In the genomic region with DNA sequence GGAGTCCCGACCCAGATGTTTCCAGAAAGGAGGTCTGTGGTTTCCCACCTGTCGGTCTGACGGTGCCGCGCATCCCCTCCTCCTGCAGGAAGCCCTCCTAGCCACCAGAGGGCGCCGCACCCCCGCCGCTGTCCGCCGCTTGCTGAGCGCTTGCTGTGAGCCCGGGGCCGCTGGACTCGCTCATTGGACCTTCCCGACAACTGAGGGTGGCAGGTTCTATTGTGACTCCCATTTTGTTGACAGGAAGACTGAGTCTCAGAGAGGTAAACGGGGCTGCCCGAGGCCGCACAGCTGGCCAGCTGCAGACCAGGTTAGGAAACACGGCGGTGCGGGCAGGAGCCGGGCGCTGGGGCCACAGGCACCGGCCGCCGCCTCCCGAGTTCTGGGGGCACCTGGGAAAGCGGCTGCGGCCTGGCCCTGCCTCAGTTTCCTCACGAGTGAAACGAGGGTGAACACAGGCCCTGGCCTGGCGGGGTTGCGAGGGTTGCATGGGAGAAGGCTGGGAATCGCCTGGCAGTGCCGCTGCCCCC, we compare ENCODE assay signal across 8 cellular contexts.
A peak's percentile ranks its signal among the peaks of the same experiment; 100 is the strongest.
DNase-seq lines count a peak whose midpoint lies in the region; ATAC-seq and TF ChIP-seq lines count a peak whose summit lies in the region.

No MANE protein-coding gene starts in this region.

- H3K36me3 ChIP-seq in HCT116 (ENCODE audit: control insufficient read depth in 1 of 2, insufficient read depth in 2 of 2, low read length in 2 of 2) (no peaks in the 10 kb centered on the region), SJSA1 (no peaks in the 10 kb centered on the region; the same call in 1 of the 2 replicates), left ventricle myocardium inferior (no peaks in the 10 kb centered on the region), smooth muscle cell (ENCODE audit: low read depth) (no peaks in the 10 kb centered on the region)

- no peaks in the 10 kb centered on the region for H4K20me1 ChIP-seq in HCT116 (ENCODE audit: insufficient read depth)
- peaks cover 93% of the 10 kb centered on the region for H4K20me1 ChIP-seq in smooth muscle cell (ENCODE audit: low read depth)

- no TSS peak for BruUV-seq in HCT116 (replicated peaks; lab: Mats Ljungman, UMichigan)

- ATAC-seq in HCT116 (peak; percentile 74), GM19324 (IDR thresholded peaks at IDR 0.05; ENCODE audit: low FRiP score, unreplicated experiment) (no peak), HG02973 (IDR thresholded peaks at IDR 0.05; ENCODE audit: unreplicated experiment) (no peak)

- H3K79me2 ChIP-seq in HCT116 (ENCODE audit: insufficient read depth, low read length) (no peaks in the 10 kb centered on the region), smooth muscle cell (ENCODE audit: low read depth) (no peaks in the 10 kb centered on the region)

- H3K4me3 ChIP-seq in HCT116 (replicated peaks in 1 of 2; ENCODE audit: low read depth in 1 of 2, low read length in 2 of 2): peak overlapping the region; percentile 43 to 46
- H3K4me3 ChIP-seq in SJSA1: no peak overlapping the region
- no peak overlapping the region for H3K4me3 ChIP-seq in left ventricle myocardium inferior
- no peak overlapping the region for H3K4me3 ChIP-seq in smooth muscle cell

- peaks cover 48 to 62% of the 10 kb centered on the region in 2 experiments for H3K4me1 ChIP-seq in HCT116 (ENCODE audit: control insufficient read depth in 1 of 2, insufficient read depth in 2 of 2, low read length in 2 of 2)
- peaks cover 57% of the 10 kb centered on the region for H3K4me1 ChIP-seq in SJSA1 (replicated peaks)
- peaks cover 42% of the 10 kb centered on the region for H3K4me1 ChIP-seq in left ventricle myocardium inferior
- peaks cover 4% of the 10 kb centered on the region for H3K4me1 ChIP-seq in smooth muscle cell (ENCODE audit: low read depth)

- H3K9me3 ChIP-seq in HCT116 (ENCODE audit: control insufficient read depth in 1 of 2, insufficient read depth in 1 of 2, low read depth in 1 of 2, low read length in 2 of 2): no peaks in the 10 kb centered on the region
- H3K9me3 ChIP-seq in SJSA1 (replicated peaks): no peaks in the 10 kb centered on the region
- H3K9me3 ChIP-seq in left ventricle myocardium inferior (replicated peaks): no peaks in the 10 kb centered on the region
- no peaks in the 10 kb centered on the region for H3K9me3 ChIP-seq in smooth muscle cell (replicated peaks; ENCODE audit: low read depth)

- RAD21 ChIA-PET in HCT116 (lab: Charles Lee; ENCODE audit: low non-redundant PET in 1 of 2, low total read pairs in 2 of 2, uncharacterized antibody in 2 of 2, unreplicated experiment in 2 of 2): no interaction called here

- peaks cover 4% of the 10 kb centered on the region for H3F3A ChIP-seq in smooth muscle cell (ENCODE audit: low read depth)

- CTCF ChIA-PET in HCT116 (lab: Charles Lee): interaction anchor here (1.7 to 1.8 kb wide), 2 partner anchors 125 to 188 kb away, joined by 4 to 5 read pairs; no protein-coding TSS in a partner anchor

- no peak for TF ChIP-seq RAD21 in HCT116 (IDR thresholded peaks at IDR 0.05; ENCODE audit: low read depth)

- H3K9ac ChIP-seq in HCT116 (ENCODE audit: low read length) (no peak overlapping the region), smooth muscle cell (ENCODE audit: low read depth) (no peak overlapping the region)

- intact Hi-C loops in HCT116 (cut with micrococcal nuclease) (loop anchor here (2.0 to 5.0 kb wide), 3 partner anchors 94 to 307 kb away; no protein-coding TSS in a partner anchor), left ventricle myocardium inferior (cut with micrococcal nuclease) (no loop called here)

- peak overlapping the region; percentile 79 for H3K4me2 ChIP-seq in HCT116 (ENCODE audit: low read length)
- peak overlapping the region; percentile 47 for H3K4me2 ChIP-seq in smooth muscle cell

- TF ChIP-seq CTCF in HCT116 (IDR thresholded peaks at IDR 0.05 in 2 of 3, conservative IDR thresholded peaks at IDR 0.05 in 1 of 3; ENCODE audit: borderline replicate concordance in 1 of 3, insufficient read depth in 1 of 3, low read depth in 2 of 3, low read length in 2 of 3) (peak in 2 of 3 experiments; percentile 100; a peak in 4 of 6 replicates), left ventricle myocardium inferior (IDR thresholded peaks at IDR 0.05; ENCODE audit: borderline replicate concordance) (peak; percentile 93), smooth muscle cell (IDR thresholded peaks at IDR 0.05; ENCODE audit: borderline replicate concordance, insufficient read depth, poor library complexity, severe bottlenecking) (peak; percentile 87)

- POLR2A ChIA-PET in HCT116 (lab: Charles Lee): no interaction called here

- H3K27ac ChIP-seq in HCT116 (ENCODE audit: low read depth, low read length): peak overlapping the region; percentile 6; the same call in 1 of the 2 replicates
- no peak overlapping the region for H3K27ac ChIP-seq in SJSA1
- no peak overlapping the region for H3K27ac ChIP-seq in left ventricle myocardium inferior (replicated peaks)
- H3K27ac ChIP-seq in smooth muscle cell (ENCODE audit: low read depth): no peak overlapping the region

- 58% methylated on average over 36 of the region's 36 CpGs for WGBS in smooth muscle cell (ENCODE audit: low lambda C conversion rate)

- H2AFZ ChIP-seq in HCT116 (ENCODE audit: low read depth, low read length, poor library complexity, severe bottlenecking): no peak overlapping the region
- no peak overlapping the region for H2AFZ ChIP-seq in smooth muscle cell (ENCODE audit: low read depth)

- H3K27me3 ChIP-seq in HCT116 (ENCODE audit: insufficient read depth, low read length) (no peaks in the 10 kb centered on the region), SJSA1 (replicated peaks) (no peaks in the 10 kb centered on the region), left ventricle myocardium inferior (ENCODE audit: low read depth) (peaks cover 4% of the 10 kb centered on the region), smooth muscle cell (ENCODE audit: low read depth) (no peaks in the 10 kb centered on the region)

- no peaks in the 10 kb centered on the region for H3K9me2 ChIP-seq in HCT116 (ENCODE audit: insufficient read depth)

- DNase-seq in HCT116 (ENCODE audit: low read depth, low spot score) (peak; percentile 65), SJSA1 (ENCODE audit: low read depth in 1 of 2, low spot score in 2 of 2) (peak; percentile 67 to 70), left ventricle myocardium inferior (peak; percentile 60), smooth muscle cell (lab: John Stamatoyannopoulos, UW; ENCODE audit: unreplicated experiment) (peak; percentile 16), NCI-H187 (lab: John Stamatoyannopoulos, UW) (no peak)
- peak; percentile 74 for DNase-seq in activated naive CD4-positive, alpha-beta T cell treated with Interleukin-2 at 50 U/mL for 16 hours

- TF ChIP-seq POLR2A in HCT116 (IDR thresholded peaks at IDR 0.05; ENCODE audit: borderline replicate concordance, extremely low read depth, insufficient read depth, insufficient read length): no peak

TF ChIP-seq in HCT116, 20 proteins besides CTCF, POLR2A, EP300 and RAD21 (continues in another document):
- TF ChIP-seq, protein P1, sequence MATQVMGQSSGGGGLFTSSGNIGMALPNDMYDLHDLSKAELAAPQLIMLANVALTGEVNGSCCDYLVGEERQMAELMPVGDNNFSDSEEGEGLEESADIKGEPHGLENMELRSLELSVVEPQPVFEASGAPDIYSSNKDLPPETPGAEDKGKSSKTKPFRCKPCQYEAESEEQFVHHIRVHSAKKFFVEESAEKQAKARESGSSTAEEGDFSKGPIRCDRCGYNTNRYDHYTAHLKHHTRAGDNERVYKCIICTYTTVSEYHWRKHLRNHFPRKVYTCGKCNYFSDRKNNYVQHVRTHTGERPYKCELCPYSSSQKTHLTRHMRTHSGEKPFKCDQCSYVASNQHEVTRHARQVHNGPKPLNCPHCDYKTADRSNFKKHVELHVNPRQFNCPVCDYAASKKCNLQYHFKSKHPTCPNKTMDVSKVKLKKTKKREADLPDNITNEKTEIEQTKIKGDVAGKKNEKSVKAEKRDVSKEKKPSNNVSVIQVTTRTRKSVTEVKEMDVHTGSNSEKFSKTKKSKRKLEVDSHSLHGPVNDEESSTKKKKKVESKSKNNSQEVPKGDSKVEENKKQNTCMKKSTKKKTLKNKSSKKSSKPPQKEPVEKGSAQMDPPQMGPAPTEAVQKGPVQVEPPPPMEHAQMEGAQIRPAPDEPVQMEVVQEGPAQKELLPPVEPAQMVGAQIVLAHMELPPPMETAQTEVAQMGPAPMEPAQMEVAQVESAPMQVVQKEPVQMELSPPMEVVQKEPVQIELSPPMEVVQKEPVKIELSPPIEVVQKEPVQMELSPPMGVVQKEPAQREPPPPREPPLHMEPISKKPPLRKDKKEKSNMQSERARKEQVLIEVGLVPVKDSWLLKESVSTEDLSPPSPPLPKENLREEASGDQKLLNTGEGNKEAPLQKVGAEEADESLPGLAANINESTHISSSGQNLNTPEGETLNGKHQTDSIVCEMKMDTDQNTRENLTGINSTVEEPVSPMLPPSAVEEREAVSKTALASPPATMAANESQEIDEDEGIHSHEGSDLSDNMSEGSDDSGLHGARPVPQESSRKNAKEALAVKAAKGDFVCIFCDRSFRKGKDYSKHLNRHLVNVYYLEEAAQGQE (IDR thresholded peaks at IDR 0.05; ENCODE audit: low read depth): no peak
- TF ChIP-seq, protein P2, sequence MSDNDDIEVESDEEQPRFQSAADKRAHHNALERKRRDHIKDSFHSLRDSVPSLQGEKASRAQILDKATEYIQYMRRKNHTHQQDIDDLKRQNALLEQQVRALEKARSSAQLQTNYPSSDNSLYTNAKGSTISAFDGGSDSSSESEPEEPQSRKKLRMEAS (IDR thresholded peaks at IDR 0.05): no peak
- TF ChIP-seq SP1 (IDR thresholded peaks at IDR 0.05; ENCODE audit: low read depth) (no peak), EZH2phosphoT487 (IDR thresholded peaks at IDR 0.05; ENCODE audit: borderline replicate concordance) (no peak), CEBPB (IDR thresholded peaks at IDR 0.05; ENCODE audit: low read depth) (no peak)
- TF ChIP-seq, protein P3, sequence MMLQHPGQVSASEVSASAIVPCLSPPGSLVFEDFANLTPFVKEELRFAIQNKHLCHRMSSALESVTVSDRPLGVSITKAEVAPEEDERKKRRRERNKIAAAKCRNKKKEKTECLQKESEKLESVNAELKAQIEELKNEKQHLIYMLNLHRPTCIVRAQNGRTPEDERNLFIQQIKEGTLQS (IDR thresholded peaks at IDR 0.05): no peak

Comparison
In these comparisons a context has a peak if more than half of its experiments do, and no peak if none do; other contexts are left out.
1. DNase-seq: peak in HCT116 (single experiment), SJSA1 (2 of 2), activated naive CD4-positive, alpha-beta T cell treated with Interleukin-2 at 50 U/mL for 16 hours (single experiment), left ventricle myocardium inferior (single experiment) and smooth muscle cell (single experiment); none in NCI-H187 (0 of 2).
2. H3K4me3 ChIP-seq: peak in HCT116 (2 of 2); none in SJSA1 (single experiment), left ventricle myocardium inferior (single experiment) and smooth muscle cell (single experiment).
3. Peak in every context shown above with its lines, with median percentiles within 50 percentile points of each other: CTCF ChIP-seq.